ENCODE assay signal across 23 cellular contexts in the genomic region with DNA sequence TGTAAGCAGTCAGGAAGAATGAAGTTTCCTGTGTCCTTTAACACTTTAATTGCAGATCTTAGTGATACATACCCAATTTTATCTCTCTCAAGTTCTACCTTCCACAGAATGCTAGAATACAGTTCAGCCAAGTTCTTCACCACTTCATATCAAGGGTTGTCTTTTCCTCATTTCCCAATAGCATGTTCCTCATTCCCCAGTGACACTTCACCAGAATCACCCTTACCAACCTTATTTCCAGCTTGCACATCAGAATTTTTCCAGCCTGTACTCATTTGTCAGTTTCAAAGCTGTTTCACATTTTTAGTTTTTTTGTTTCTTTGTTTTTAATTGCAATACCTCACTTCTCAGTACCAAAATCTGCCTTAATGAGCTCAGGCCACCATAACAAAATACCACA.
DNase-seq lines count a peak whose midpoint lies in the region; ATAC-seq, FAIRE-seq and TF ChIP-seq lines count a peak whose summit lies in the region.
"Had no signal": no experiment of that assay in that cellular context is flagged by ENCODE, and none has a peak within 500 bp of the region (broad histone marks: within the 10 kb centered on the region; RNA-seq: fewer than 3 reads in every experiment).

No MANE protein-coding gene starts in this region.

- H3K9me3 ChIP-seq in GM23248 (ENCODE audit: low read depth) = no peaks in the 10 kb centered on the region
- H3K9me3 ChIP-seq: Caco-2 had no signal

- no peaks in the 10 kb centered on the region for H3K36me3 ChIP-seq in GM23248 (ENCODE audit: low read depth)
- H3K36me3 ChIP-seq in bronchial epithelial cell (ENCODE audit: control insufficient read depth, insufficient read depth, low read length) = no peaks in the 10 kb centered on the region
- H3K36me3 ChIP-seq: BLaER1 treated with 17β-estradiol and CSF1 and Interleukin-3, amounts not matched to agents 10 nM and 100 nM had no signal

- no peaks in the 10 kb centered on the region for H4K20me1 ChIP-seq in GM23248 (ENCODE audit: insufficient read depth)
- H4K20me1 ChIP-seq: BLaER1 treated with 17β-estradiol and CSF1 and Interleukin-3, amounts not matched to agents 10 nM and 100 nM had no signal

- H3K4me2 ChIP-seq in GM23248 (ENCODE audit: unreplicated experiment) = no peak overlapping the region
- H3K4me2 ChIP-seq: A549, GM23338 had no signal

- H3K27ac ChIP-seq in GM23248 (no peak overlapping the region), epithelial cell of prostate (peak overlapping the region; percentile 14)
- H3K27ac ChIP-seq: 22Rv1; A549; BLaER1 treated with 17β-estradiol and CSF1 and Interleukin-3, amounts not matched to agents 10 nM and 100 nM had no signal

- peaks cover 27% of the 10 kb centered on the region for H3K4me1 ChIP-seq in GM23248 (ENCODE audit: insufficient read depth)
- H3K4me1 ChIP-seq: A549, Caco-2 had no signal

- no peaks in the 10 kb centered on the region for H3K9me2 ChIP-seq in GM23248 (ENCODE audit: insufficient read depth)

- TF ChIP-seq CTCF in AG10803 (conservative IDR thresholded peaks at IDR 0.05; ENCODE audit: low read length) (no peak), bronchial epithelial cell (IDR thresholded peaks at IDR 0.05; ENCODE audit: insufficient read depth, low read length, severe bottlenecking) (no peak)

- peak; percentile 7 for FAIRE-seq in bronchial epithelial cell (lab: Jason Lieb, UNC)
- FAIRE-seq: A549, D721Med, GM12891, H54, HTR-8/SVneo had no signal

- no peak overlapping the region for H3K9ac ChIP-seq in GM23248
- H3K9ac ChIP-seq: BLaER1 treated with 17β-estradiol and CSF1 and Interleukin-3, amounts not matched to agents 10 nM and 100 nM had no signal

- H3K4me3 ChIP-seq in AG10803 (ENCODE audit: low read length) (no peak overlapping the region), GM23248 (no peak overlapping the region), bronchial epithelial cell (ENCODE audit: low read depth, low read length) (no peak overlapping the region)
- H3K4me3 ChIP-seq: A549; BLaER1 treated with 17β-estradiol and CSF1 and Interleukin-3, amounts not matched to agents 10 nM and 100 nM; GM23338 had no signal

- in situ Hi-C loops in GM23248 (cut with MboI) = loop anchor here (25.0 kb wide), 1 partner anchor 597 kb away; no protein-coding TSS in a partner anchor

- H3F3A ChIP-seq in GM23248 (ENCODE audit: insufficient read depth) = peaks cover 23% of the 10 kb centered on the region

- DNase-seq in AG10803 (ENCODE audit: low read depth) (peak; percentile 47), GM23248 (peak; percentile 30), bronchial epithelial cell (ENCODE audit: low read depth) (peak; percentile 41), epithelial cell of prostate (ENCODE audit: low read depth, low spot score) (no peak), HuH-7 (ENCODE audit: low spot score) (no peak), GM03348 (ENCODE audit: low spot score) (no peak)
- DNase-seq in effector CD8-positive, alpha-beta T cell (lab: John Stamatoyannopoulos, UW) = no peak
- DNase-seq: Caco-2; CD4-positive, CD25-positive, alpha-beta regulatory T cell; DMS79; GF-D8; HFFc6; KBM-7 had no signal

- no peak overlapping the region for H2AFZ ChIP-seq in GM23248
- H2AFZ ChIP-seq: GM23338 had no signal

- H3K27me3 ChIP-seq in GM23248 (replicated peaks; ENCODE audit: insufficient read depth) (no peaks in the 10 kb centered on the region), bronchial epithelial cell (ENCODE audit: control insufficient read depth, insufficient read depth, low read length) (no peaks in the 10 kb centered on the region)
- H3K27me3 ChIP-seq: BLaER1 treated with 17β-estradiol and CSF1 and Interleukin-3, amounts not matched to agents 10 nM and 100 nM had no signal

- H3K79me2 ChIP-seq in GM23248 (ENCODE audit: insufficient read depth) = no peaks in the 10 kb centered on the region

- no peak for ATAC-seq in GM18517 (IDR thresholded peaks at IDR 0.05; ENCODE audit: unreplicated experiment)
- ATAC-seq: A549, GM23338, HCT116 had no signal

Comparison
In these comparisons a context has a peak if more than half of its experiments do, and no peak if none do; other contexts are left out.
1. DNase-seq: peak in AG10803 (single experiment), GM23248 (single experiment) and bronchial epithelial cell (single experiment); none in epithelial cell of prostate (single experiment), HuH-7 (single experiment), effector CD8-positive, alpha-beta T cell (single experiment) and GM03348 (single experiment).